In genomic region chr15:78396976-78397375, GRCh38 we compare ENCODE assay signal across 1 cellular context.
TF ChIP-seq lines count a peak whose summit lies in the region.

No MANE protein-coding gene starts in this region.

TF ChIP-seq in A549, 52 proteins besides CTCF, POLR2A, EP300 and RAD21 (continued from another document):
- no peak for TF ChIP-seq HMGXB4 (CRISPR knock-in tag; IDR thresholded peaks at IDR 0.05; ENCODE audit: borderline replicate concordance)
- no peak for TF ChIP-seq E2F6 (IDR thresholded peaks at IDR 0.05; ENCODE audit: borderline replicate concordance, low read depth)
- no peak for TF ChIP-seq TP53 (CRISPR knock-in tag; IDR thresholded peaks at IDR 0.05)
- no peak for TF ChIP-seq ZNF302 (CRISPR knock-in tag; IDR thresholded peaks at IDR 0.05)
- no peak for TF ChIP-seq BCL3 (IDR thresholded peaks at IDR 0.05)
- TF ChIP-seq MAX (IDR thresholded peaks at IDR 0.05) = no peak
- TF ChIP-seq HOXB13 (CRISPR knock-in tag; IDR thresholded peaks at IDR 0.05; ENCODE audit: low read depth) = no peak
- no peak for TF ChIP-seq KDM1A (IDR thresholded peaks at IDR 0.05; ENCODE audit: low read depth)
- TF ChIP-seq ZFP36 (IDR thresholded peaks at IDR 0.05; ENCODE audit: borderline replicate concordance, partially characterized antibody) = no peak
- no peak for TF ChIP-seq CEBPB (IDR thresholded peaks at IDR 0.05)
- no peak for TF ChIP-seq CBX2 (IDR thresholded peaks at IDR 0.05; ENCODE audit: borderline replicate concordance, low read depth)
- TF ChIP-seq ELK1 (IDR thresholded peaks at IDR 0.05; ENCODE audit: low read depth, low read length) = no peak
- no peak for TF ChIP-seq NFE2L2 (conservative IDR thresholded peaks at IDR 0.05; ENCODE audit: low read length)
- no peak for TF ChIP-seq GATA3 (IDR thresholded peaks at IDR 0.05; ENCODE audit: borderline replicate concordance)
